In the genomic region with DNA sequence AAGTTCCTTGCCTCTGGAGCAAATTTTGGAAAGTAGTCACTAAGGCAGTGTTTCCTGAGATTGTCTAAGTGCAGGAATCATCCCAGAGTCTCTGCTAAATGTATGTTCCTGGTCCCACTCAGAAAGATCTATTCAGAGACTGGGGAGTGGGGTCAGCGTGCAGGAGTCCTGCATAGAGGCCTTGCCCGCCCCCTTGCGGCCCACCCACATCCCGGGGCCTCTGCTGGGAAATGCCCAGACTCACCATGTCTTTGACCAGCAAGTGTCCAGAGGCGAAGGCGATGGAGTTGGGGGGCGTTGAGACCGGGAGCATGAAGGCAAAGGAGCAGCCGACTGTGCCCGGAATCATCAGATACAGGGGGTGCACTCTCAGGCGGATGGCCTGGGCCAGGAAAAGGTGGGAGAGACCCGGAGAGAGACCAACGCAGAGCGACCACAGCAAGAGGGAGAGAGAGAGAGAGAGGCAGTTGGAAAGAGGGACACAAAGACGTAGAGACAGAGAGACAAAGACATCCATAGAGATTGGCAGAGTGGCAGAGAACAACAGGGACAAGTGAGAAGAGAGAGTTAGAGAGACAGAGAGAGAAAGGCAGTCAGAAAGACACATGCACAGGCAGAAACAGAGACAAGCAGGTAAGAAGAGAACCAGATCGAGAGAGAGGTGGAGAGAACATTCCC, we compare ENCODE assay signal across 9 cellular contexts.
DNase-seq lines count a peak whose midpoint lies in the region; ATAC-seq and TF ChIP-seq lines count a peak whose summit lies in the region.
"Had no signal": no experiment of that assay in that cellular context is flagged by ENCODE, and none has a peak within 500 bp of the region (broad histone marks: within the 10 kb centered on the region; RNA-seq: fewer than 3 reads in every experiment).

No MANE protein-coding gene starts in this region.

- H3K9ac ChIP-seq in HUES48 (ENCODE audit: low read depth, low read length) (no peak overlapping the region), iPS-20b (ENCODE audit: low read depth, low read length) (peak overlapping the region; percentile 70; the same call in 1 of the 2 replicates)

- peaks cover 23% of the 10 kb centered on the region; the same call in 1 of the 2 replicates for H3K4me1 ChIP-seq in HUES48 (ENCODE audit: control insufficient read depth, insufficient read depth, low read length)
- H3K4me1 ChIP-seq in iPS-20b (ENCODE audit: insufficient read depth, low read length) = peaks cover 8% of the 10 kb centered on the region; the same call in 1 of the 2 replicates

- DNase-seq in astrocyte of the spinal cord (ENCODE audit: low read depth, low spot score) = no peak
- peak in 36 of 49 donors; percentile 11 to 66 (median 34) for DNase-seq in substantia nigra (lab: John Stamatoyannopoulos, UW)
- no peak for DNase-seq in NCI-H345 treated with DMSO at 0.1 percent for 48 hours (lab: John Stamatoyannopoulos, UW; ENCODE audit: unreplicated experiment)
- DNase-seq in stimulated activated CD4-positive, alpha-beta T cell treated with anti-CD3 and anti-CD28 coated beads, Interleukin-4, amount 100 ng/mL, for 24 hours = no peak
- DNase-seq: DMS79 treated with DMSO at 0.1 percent for 48 hours had no signal

- no peaks in the 10 kb centered on the region for H3K27me3 ChIP-seq in HUES48 (ENCODE audit: control insufficient read depth, insufficient read depth, low read length)
- no peaks in the 10 kb centered on the region for H3K27me3 ChIP-seq in iPS-20b (ENCODE audit: insufficient read depth, low read length)
- H3K27me3 ChIP-seq: thyroid gland had no signal

- H3K9me3 ChIP-seq in HUES48 (ENCODE audit: control insufficient read depth, insufficient read depth, low read length) (no peaks in the 10 kb centered on the region), iPS-20b (ENCODE audit: insufficient read depth, low read depth, low read length) (no peaks in the 10 kb centered on the region)
- H3K9me3 ChIP-seq: thyroid gland had no signal

- H3K4me3 ChIP-seq in HUES48 (ENCODE audit: low read depth, low read length) = peak overlapping the region; percentile 41; the same call in 1 of the 2 replicates
- no peak overlapping the region for H3K4me3 ChIP-seq in astrocyte of the spinal cord (ENCODE audit: low read depth, low read length)
- H3K4me3 ChIP-seq in iPS-20b (ENCODE audit: low read length) = peak overlapping the region; percentile 57
- H3K4me3 ChIP-seq: thyroid gland had no signal

- in situ Hi-C loops in astrocyte of the spinal cord (cut with HindIII; ENCODE audit: low sequenced_read_pairs) = no loop called here

- no peaks in the 10 kb centered on the region for H3K36me3 ChIP-seq in HUES48 (ENCODE audit: control insufficient read depth, insufficient read depth, low read length)
- no peaks in the 10 kb centered on the region for H3K36me3 ChIP-seq in iPS-20b (ENCODE audit: insufficient read depth, low read depth, low read length)
- H3K36me3 ChIP-seq: thyroid gland had no signal

- no peak for ATAC-seq in GM18511 (IDR thresholded peaks at IDR 0.05; ENCODE audit: unreplicated experiment)

- TF ChIP-seq CTCF in astrocyte of the spinal cord (IDR thresholded peaks at IDR 0.05; ENCODE audit: low read depth, low read length) = peak; percentile 11

- H3K27ac ChIP-seq in HUES48 (ENCODE audit: low read depth, low read length) = peak overlapping the region; percentile 71
- peak overlapping the region; percentile 8 for H3K27ac ChIP-seq in iPS-20b (ENCODE audit: low read length)
- peak overlapping the region; percentile 98 for H3K27ac ChIP-seq in substantia nigra (ENCODE audit: low read depth, low read length, poor library complexity, severe bottlenecking)

Comparison
In these comparisons a context has a peak if more than half of its experiments do, and no peak if none do; other contexts are left out.
1. H3K27ac ChIP-seq: peak in every context shown above with its lines; median percentile 98 in substantia nigra; 71 in HUES48; 8 in iPS-20b.
2. DNase-seq: peak in substantia nigra (36 of 49); none in astrocyte of the spinal cord (single experiment), NCI-H345 treated with DMSO at 0.1 percent for 48 hours (single experiment) and stimulated activated CD4-positive, alpha-beta T cell treated with anti-CD3 and anti-CD28 coated beads, Interleukin-4, amount 100 ng/mL, for 24 hours (single experiment).